Comparison of ENCODE assay signal across 18 cellular contexts in the genomic region with DNA sequence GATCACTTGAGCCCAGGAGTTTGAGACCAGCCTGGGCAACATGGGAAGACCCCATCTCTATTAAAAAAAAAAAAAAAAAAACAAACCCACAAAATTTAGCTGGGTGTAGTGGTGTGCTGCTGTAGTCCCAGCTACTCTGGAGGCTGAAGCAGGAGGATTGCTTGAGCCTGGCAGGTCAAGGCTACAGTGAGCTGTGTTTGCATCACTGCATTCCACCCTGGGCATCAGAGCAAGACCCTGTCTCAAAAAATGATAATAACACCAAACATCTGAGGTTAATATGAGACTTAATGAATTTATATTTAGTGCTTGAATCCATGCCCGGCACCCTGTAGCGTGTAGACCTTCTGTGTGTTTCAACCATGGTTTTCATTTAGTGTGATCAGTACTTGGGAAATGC. TPM values are rescaled to one million over a fixed set of nuclear protein-coding genes. Genes with fewer than 3 reads are reported as not detected.
A peak's percentile ranks its signal among the peaks of the same experiment; 100 is the strongest.
DNase-seq lines count a peak whose midpoint lies in the region; ATAC-seq and TF ChIP-seq lines count a peak whose summit lies in the region.
"Had no signal": no experiment of that assay in that cellular context is flagged by ENCODE, and none has a peak within 500 bp of the region (broad histone marks: within the 10 kb centered on the region; RNA-seq: fewer than 3 reads in every experiment).

No MANE protein-coding gene starts in this region.

- H3K27ac ChIP-seq in right cardiac atrium (ENCODE audit: low read length) (no peak overlapping the region), trophoblast cell (ENCODE audit: low read depth, low read length) (no peak overlapping the region)
- H3K27ac ChIP-seq: 22Rv1, BLaER1, C4-2B had no signal

- H2AK5ac ChIP-seq in trophoblast cell (ENCODE audit: low read length), result no peak overlapping the region

- no peaks in the 10 kb centered on the region for H3K9me3 Mint-ChIP-seq in WTC11
- H3K9me3 Mint-ChIP-seq: CD8-positive, alpha-beta T cell; GM23338; H9 had no signal

- no peak overlapping the region for H2BK120ac ChIP-seq in trophoblast cell (ENCODE audit: insufficient read depth, low read length, poor library complexity)

- no peak for ATAC-seq in left cardiac atrium
- ATAC-seq in right cardiac atrium, result no peak
- no peak for ATAC-seq in WTC11
- ATAC-seq: CD8-positive, alpha-beta T cell; GM23338; HCT116 had no signal

- H3K9ac ChIP-seq in trophoblast cell (ENCODE audit: low read length), result no peak overlapping the region
- H3K9ac ChIP-seq: BLaER1 had no signal

- no peak overlapping the region for H2BK5ac ChIP-seq in trophoblast cell (ENCODE audit: low read depth, low read length, poor library complexity)

- peak overlapping the region; percentile 22 for H3K4ac ChIP-seq in trophoblast cell (ENCODE audit: low read depth, low read length)

- peaks cover 40% of the 10 kb centered on the region for H3K4me1 Mint-ChIP-seq in WTC11
- H3K4me1 Mint-ChIP-seq: B cell; CD4-positive, CD25-positive, alpha-beta regulatory T cell had no signal

- no peak overlapping the region for H4K8ac ChIP-seq in trophoblast cell (ENCODE audit: low read depth, low read length)

- DNase-seq in left cardiac atrium, result peak; percentile 6
- DNase-seq in right cardiac atrium, result no peak
- no peak for DNase-seq in WTC11 (ENCODE audit: low spot score)
- DNase-seq in trophoblast cell, result no peak
- no peak for DNase-seq in MV-4-11 (lab: John Stamatoyannopoulos, UW)
- DNase-seq in NCI-H510A treated with DMSO at 0.1 percent for 48 hours (lab: John Stamatoyannopoulos, UW), result no peak
- DNase-seq: Caco-2; CD4-positive, CD25-positive, alpha-beta regulatory T cell; CD8-positive, alpha-beta T cell; DMS153; DND-41; H9 had no signal

- TF ChIP-seq CTCF in WTC11 (IDR thresholded peaks at IDR 0.05), result no peak

- H3K36me3 ChIP-seq in trophoblast cell (ENCODE audit: control insufficient read depth in 1 of 2, insufficient read depth in 2 of 2, low read length in 2 of 2), result no peaks in the 10 kb centered on the region
- H3K36me3 ChIP-seq: BLaER1 had no signal

- no peak overlapping the region for H3K4me2 ChIP-seq in trophoblast cell (ENCODE audit: low read length)
- H3K4me2 ChIP-seq: BLaER1, GM23338 had no signal

- no peaks in the 10 kb centered on the region for H3K27me3 Mint-ChIP-seq in WTC11 (ENCODE audit: low read depth)

- CTCF ChIA-PET in WTC11 (lab: Charles Lee), result interaction anchor here (1.1 kb wide), 1 partner anchor 50 kb away, joined by 5 read pairs; no protein-coding TSS in a partner anchor

- intact Hi-C loops in left cardiac atrium (cut with DNase I), result no loop called here
- intact Hi-C loops in right cardiac atrium (cut with DNase I), result no loop called here

- WGBS in right cardiac atrium, result 98% methylated on average over 2 of the region's 2 CpGs
- WGBS in trophoblast cell (ENCODE audit: extremely low coverage, insufficient coverage, insufficient read length), result no CpG with 5 or more reads among the region's 2 CpGs

- H4K12ac ChIP-seq in trophoblast cell (ENCODE audit: low read depth, low read length), result no peak overlapping the region

- peaks cover 1% of the 10 kb centered on the region for H3K79me1 ChIP-seq in trophoblast cell (ENCODE audit: low read length)

- H3K36me3 Mint-ChIP-seq in WTC11, result peaks cover 8% of the 10 kb centered on the region; the same call in 1 of the 2 replicates
- H3K36me3 Mint-ChIP-seq: CD4-positive, CD25-positive, alpha-beta regulatory T cell; CD8-positive, alpha-beta T cell had no signal

- no peaks in the 10 kb centered on the region for H3K4me1 ChIP-seq in right cardiac atrium (ENCODE audit: control insufficient read depth, insufficient read depth, low read length)
- H3K4me1 ChIP-seq in trophoblast cell (ENCODE audit: control insufficient read depth in 1 of 2, insufficient read depth in 2 of 2, low read length in 2 of 2), result peaks cover 9% of the 10 kb centered on the region in 2 experiments

- H3K27me3 ChIP-seq in right cardiac atrium (ENCODE audit: control insufficient read depth, insufficient read depth), result no peaks in the 10 kb centered on the region
- no peaks in the 10 kb centered on the region for H3K27me3 ChIP-seq in trophoblast cell (ENCODE audit: insufficient read depth, low read length)
- H3K27me3 ChIP-seq: BLaER1 had no signal

- H3K4me3 ChIP-seq in right cardiac atrium (ENCODE audit: low read length) (no peak overlapping the region), trophoblast cell (ENCODE audit: low read depth, low read length) (no peak overlapping the region)
- H3K4me3 ChIP-seq: BLaER1, GM23338 had no signal

- POLR2A ChIA-PET in WTC11 (lab: Charles Lee), result no interaction called here

- no peak overlapping the region for H3K4me3 Mint-ChIP-seq in WTC11
- H3K4me3 Mint-ChIP-seq: B cell; CD4-positive, CD25-positive, alpha-beta regulatory T cell; CD8-positive, alpha-beta T cell; GM23338; H9 had no signal

- peak overlapping the region; percentile 55 for H3K27ac Mint-ChIP-seq in WTC11
- H3K27ac Mint-ChIP-seq: B cell; CD4-positive, CD25-positive, alpha-beta regulatory T cell; CD8-positive, alpha-beta T cell had no signal

- H3K23ac ChIP-seq in trophoblast cell (ENCODE audit: low read length), result no peak overlapping the region

- H2BK12ac ChIP-seq in trophoblast cell (ENCODE audit: low read length), result no peak overlapping the region

- H4K91ac ChIP-seq in trophoblast cell (ENCODE audit: low read depth, low read length), result no peak overlapping the region

- H3K18ac ChIP-seq in trophoblast cell (ENCODE audit: low read length), result no peak overlapping the region

- no peak overlapping the region for H3K14ac ChIP-seq in trophoblast cell (ENCODE audit: low read length)

- H3K9me3 ChIP-seq in right cardiac atrium (ENCODE audit: control insufficient read depth, low read length) (no peaks in the 10 kb centered on the region), trophoblast cell (ENCODE audit: insufficient read depth, low read depth, low read length) (no peaks in the 10 kb centered on the region)
- H3K9me3 ChIP-seq: BLaER1, Caco-2 had no signal

- no peak overlapping the region for H2AFZ ChIP-seq in trophoblast cell (ENCODE audit: insufficient read depth, low read length, poor library complexity)
- H2AFZ ChIP-seq: GM23338 had no signal

- peaks cover 2% of the 10 kb centered on the region for H3K79me2 ChIP-seq in trophoblast cell (ENCODE audit: control insufficient read depth, insufficient read depth, low read length, poor library complexity)

TF ChIP-seq in WTC11, 78 proteins besides CTCF, POLR2A, EP300 and RAD21 (continues in another document):
- TF ChIP-seq EMX1 (CRISPR knock-in tag; IDR thresholded peaks at IDR 0.05), result no peak
- no peak for TF ChIP-seq TP53 (CRISPR knock-in tag; IDR thresholded peaks at IDR 0.05)
- no peak for TF ChIP-seq KAT7 (CRISPR knock-in tag; IDR thresholded peaks at IDR 0.05; ENCODE audit: borderline replicate concordance)
- TF ChIP-seq, protein P1, sequence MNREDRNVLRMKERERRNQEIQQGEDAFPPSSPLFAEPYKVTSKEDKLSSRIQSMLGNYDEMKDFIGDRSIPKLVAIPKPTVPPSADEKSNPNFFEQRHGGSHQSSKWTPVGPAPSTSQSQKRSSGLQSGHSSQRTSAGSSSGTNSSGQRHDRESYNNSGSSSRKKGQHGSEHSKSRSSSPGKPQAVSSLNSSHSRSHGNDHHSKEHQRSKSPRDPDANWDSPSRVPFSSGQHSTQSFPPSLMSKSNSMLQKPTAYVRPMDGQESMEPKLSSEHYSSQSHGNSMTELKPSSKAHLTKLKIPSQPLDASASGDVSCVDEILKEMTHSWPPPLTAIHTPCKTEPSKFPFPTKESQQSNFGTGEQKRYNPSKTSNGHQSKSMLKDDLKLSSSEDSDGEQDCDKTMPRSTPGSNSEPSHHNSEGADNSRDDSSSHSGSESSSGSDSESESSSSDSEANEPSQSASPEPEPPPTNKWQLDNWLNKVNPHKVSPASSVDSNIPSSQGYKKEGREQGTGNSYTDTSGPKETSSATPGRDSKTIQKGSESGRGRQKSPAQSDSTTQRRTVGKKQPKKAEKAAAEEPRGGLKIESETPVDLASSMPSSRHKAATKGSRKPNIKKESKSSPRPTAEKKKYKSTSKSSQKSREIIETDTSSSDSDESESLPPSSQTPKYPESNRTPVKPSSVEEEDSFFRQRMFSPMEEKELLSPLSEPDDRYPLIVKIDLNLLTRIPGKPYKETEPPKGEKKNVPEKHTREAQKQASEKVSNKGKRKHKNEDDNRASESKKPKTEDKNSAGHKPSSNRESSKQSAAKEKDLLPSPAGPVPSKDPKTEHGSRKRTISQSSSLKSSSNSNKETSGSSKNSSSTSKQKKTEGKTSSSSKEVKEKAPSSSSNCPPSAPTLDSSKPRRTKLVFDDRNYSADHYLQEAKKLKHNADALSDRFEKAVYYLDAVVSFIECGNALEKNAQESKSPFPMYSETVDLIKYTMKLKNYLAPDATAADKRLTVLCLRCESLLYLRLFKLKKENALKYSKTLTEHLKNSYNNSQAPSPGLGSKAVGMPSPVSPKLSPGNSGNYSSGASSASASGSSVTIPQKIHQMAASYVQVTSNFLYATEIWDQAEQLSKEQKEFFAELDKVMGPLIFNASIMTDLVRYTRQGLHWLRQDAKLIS (CRISPR knock-in tag; IDR thresholded peaks at IDR 0.05; ENCODE audit: borderline replicate concordance), result no peak
- TF ChIP-seq ZNF671 (CRISPR knock-in tag; IDR thresholded peaks at IDR 0.05), result no peak
- TF ChIP-seq ZNF232 (CRISPR knock-in tag; IDR thresholded peaks at IDR 0.05), result no peak
- TF ChIP-seq NR1H2 (CRISPR knock-in tag; IDR thresholded peaks at IDR 0.05), result no peak
- no peak for TF ChIP-seq ESRRA (CRISPR knock-in tag; IDR thresholded peaks at IDR 0.05; ENCODE audit: borderline replicate concordance)
- TF ChIP-seq, protein P2, sequence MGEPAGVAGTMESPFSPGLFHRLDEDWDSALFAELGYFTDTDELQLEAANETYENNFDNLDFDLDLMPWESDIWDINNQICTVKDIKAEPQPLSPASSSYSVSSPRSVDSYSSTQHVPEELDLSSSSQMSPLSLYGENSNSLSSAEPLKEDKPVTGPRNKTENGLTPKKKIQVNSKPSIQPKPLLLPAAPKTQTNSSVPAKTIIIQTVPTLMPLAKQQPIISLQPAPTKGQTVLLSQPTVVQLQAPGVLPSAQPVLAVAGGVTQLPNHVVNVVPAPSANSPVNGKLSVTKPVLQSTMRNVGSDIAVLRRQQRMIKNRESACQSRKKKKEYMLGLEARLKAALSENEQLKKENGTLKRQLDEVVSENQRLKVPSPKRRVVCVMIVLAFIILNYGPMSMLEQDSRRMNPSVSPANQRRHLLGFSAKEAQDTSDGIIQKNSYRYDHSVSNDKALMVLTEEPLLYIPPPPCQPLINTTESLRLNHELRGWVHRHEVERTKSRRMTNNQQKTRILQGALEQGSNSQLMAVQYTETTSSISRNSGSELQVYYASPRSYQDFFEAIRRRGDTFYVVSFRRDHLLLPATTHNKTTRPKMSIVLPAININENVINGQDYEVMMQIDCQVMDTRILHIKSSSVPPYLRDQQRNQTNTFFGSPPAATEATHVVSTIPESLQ (CRISPR knock-in tag; IDR thresholded peaks at IDR 0.05), result no peak

RNA-seq across cellular contexts. Expression of a gene that starts 22.8 kb away (rescaled TPM):
- 10 to 100 TPM in 1 of 2 donors, 1 to 10 TPM in 1; 6.6 to 20.4 TPM for total RNA-seq in left cardiac atrium
- total RNA-seq in right cardiac atrium, result 1 to 10 TPM; 3.5 to 5.6 (median 4.5) TPM
- polyA plus RNA-seq in right cardiac atrium, result 3.2 TPM
- total RNA-seq in WTC11 (2021), result 15.4 to 18.0 TPM (median 17.0 TPM) in 3 replicates
- polyA plus RNA-seq in trophoblast cell (2013), result 2.1 and 2.3 TPM in 2 replicates
